1 cellular context compared by ENCODE assay signal in genomic region chr12:57620936-57621496, GRCh38.
A peak's percentile ranks its signal among the peaks of the same experiment; 100 is the strongest.
TF ChIP-seq lines count a peak whose summit lies in the region.

No MANE protein-coding gene starts in this region.

TF ChIP-seq in endothelial cell of umbilical vein, 7 proteins besides CTCF, POLR2A, EP300 and RAD21:
- peak; percentile 99 for TF ChIP-seq EZH2 (IDR thresholded peaks at IDR 0.05; ENCODE audit: borderline replicate concordance, low read depth, low read length, severe bottlenecking)
- no peak for TF ChIP-seq FOS (IDR thresholded peaks at IDR 0.05; ENCODE audit: borderline replicate concordance, insufficient read depth, low read length)
TF ChIP-seq in endothelial cell of umbilical vein: peak in this region for 1.
